16 cellular contexts compared by ENCODE assay signal in genomic region chr3:140363801-140364200, GRCh38.
DNase-seq lines count a peak whose midpoint lies in the region; ATAC-seq and TF ChIP-seq lines count a peak whose summit lies in the region.
"Had no signal": no experiment of that assay in that cellular context is flagged by ENCODE, and none has a peak within 500 bp of the region (broad histone marks: within the 10 kb centered on the region; RNA-seq: fewer than 3 reads in every experiment).

No MANE protein-coding gene starts in this region.

- no peak overlapping the region for H3K27ac ChIP-seq in cardiac muscle cell
- no peak overlapping the region for H3K27ac ChIP-seq in upper lobe of right lung
- H3K27ac ChIP-seq in CD8-positive, alpha-beta memory T cell (ENCODE audit: low read depth, low read length): no peak overlapping the region
- H3K27ac ChIP-seq: BLaER1 treated with 17β-estradiol and CSF1 and Interleukin-3, amounts not matched to agents 10 nM and 100 nM; neural progenitor cell had no signal

- no peak for ATAC-seq in Right ventricle myocardium inferior
- ATAC-seq in upper lobe of right lung: peak; percentile 21

- H3K27me3 ChIP-seq in cardiac muscle cell (no peaks in the 10 kb centered on the region), upper lobe of right lung (no peaks in the 10 kb centered on the region)
- no peaks in the 10 kb centered on the region for H3K27me3 ChIP-seq in CD8-positive, alpha-beta memory T cell (ENCODE audit: insufficient read depth, low read length, poor library complexity, severe bottlenecking)
- H3K27me3 ChIP-seq: BLaER1 treated with 17β-estradiol and CSF1 and Interleukin-3, amounts not matched to agents 10 nM and 100 nM; neural progenitor cell had no signal

- H3K4me3 ChIP-seq in cardiac muscle cell (no peak overlapping the region), upper lobe of right lung (no peak overlapping the region)
- H3K4me3 ChIP-seq in CD8-positive, alpha-beta memory T cell (ENCODE audit: low read length): no peak overlapping the region
- H3K4me3 ChIP-seq: BLaER1 treated with 17β-estradiol and CSF1 and Interleukin-3, amounts not matched to agents 10 nM and 100 nM; lung; neural progenitor cell had no signal

- DNase-seq in cardiac muscle cell (ENCODE audit: low read depth in 1 of 2, low spot score in 1 of 2) (peak; percentile 5 to 53), Right ventricle myocardium inferior (ENCODE audit: missing footprints) (no peak), NCI-H1105 treated with DMSO at 0.1 percent for 48 hours (lab: John Stamatoyannopoulos, UW) (peak; percentile 68), dermis microvascular lymphatic vessel endothelial cell (ENCODE audit: low read depth in 2 of 2) (peak; percentile 6 to 25), upper lobe of right lung (no peak), osteocyte (ENCODE audit: extremely low spot score, unreplicated experiment) (no peak), posterior vena cava (ENCODE audit: low spot score) (no peak)
- no peak for DNase-seq in CD8-positive, alpha-beta memory T cell
- DNase-seq: activated CD8-positive, alpha-beta memory T cell treated with anti-CD3 and anti-CD28 coated beads for 24 hours; activated naive CD4-positive, alpha-beta T cell treated with anti-CD3 and anti-CD28 coated beads, Interleukin-2, amount 10 ng/mL, durations not matched to agents 7 days and 5 days; GF-D8; NCI-H526 treated with DMSO at 0.1 percent for 48 hours; SHP77 treated with DMSO at 0.1 percent for 48 hours had no signal

- peaks cover 15% of the 10 kb centered on the region for H3K36me3 Mint-ChIP-seq in osteocyte (ENCODE audit: unreplicated experiment)
- no peaks in the 10 kb centered on the region for H3K36me3 Mint-ChIP-seq in CD8-positive, alpha-beta memory T cell
- H3K36me3 Mint-ChIP-seq: activated naive CD4-positive, alpha-beta T cell treated with anti-CD3 and anti-CD28 coated beads, Interleukin-2, amount 10 ng/mL, durations not matched to agents 7 days and 5 days; neural progenitor cell had no signal

- no peak overlapping the region for H3K4me3 Mint-ChIP-seq in osteocyte (ENCODE audit: unreplicated experiment)
- H3K4me3 Mint-ChIP-seq in CD8-positive, alpha-beta memory T cell: no peak overlapping the region
- H3K4me3 Mint-ChIP-seq: activated naive CD4-positive, alpha-beta T cell treated with anti-CD3 and anti-CD28 coated beads, Interleukin-2, amount 10 ng/mL, durations not matched to agents 7 days and 5 days; neural progenitor cell had no signal

- H3K9me3 Mint-ChIP-seq in osteocyte (ENCODE audit: unreplicated experiment): peaks cover 13% of the 10 kb centered on the region
- H3K9me3 Mint-ChIP-seq in CD8-positive, alpha-beta memory T cell: peaks cover 0 to 8% (median 2%) of the 10 kb centered on the region in 5 donors
- H3K9me3 Mint-ChIP-seq: activated naive CD4-positive, alpha-beta T cell treated with anti-CD3 and anti-CD28 coated beads, Interleukin-2, amount 10 ng/mL, durations not matched to agents 7 days and 5 days; neural progenitor cell had no signal

- CTCF ChIA-PET in CD8-positive, alpha-beta memory T cell (lab: Charles Lee): no interaction called here

- H3K27ac Mint-ChIP-seq in osteocyte (ENCODE audit: unreplicated experiment): no peak overlapping the region
- no peak overlapping the region for H3K27ac Mint-ChIP-seq in CD8-positive, alpha-beta memory T cell
- H3K27ac Mint-ChIP-seq: activated naive CD4-positive, alpha-beta T cell treated with anti-CD3 and anti-CD28 coated beads, Interleukin-2, amount 10 ng/mL, durations not matched to agents 7 days and 5 days; neural progenitor cell had no signal

- TF ChIP-seq CTCF in cardiac muscle cell (IDR thresholded peaks at IDR 0.05; ENCODE audit: low read depth, low read length) (no peak), upper lobe of right lung (IDR thresholded peaks at IDR 0.05) (no peak), osteocyte (IDR thresholded peaks at IDR 0.05) (no peak)

- peaks cover 20% of the 10 kb centered on the region for H3K4me1 Mint-ChIP-seq in osteocyte (ENCODE audit: unreplicated experiment)
- no peaks in the 10 kb centered on the region for H3K4me1 Mint-ChIP-seq in CD8-positive, alpha-beta memory T cell
- H3K4me1 Mint-ChIP-seq: activated naive CD4-positive, alpha-beta T cell treated with anti-CD3 and anti-CD28 coated beads, Interleukin-2, amount 10 ng/mL, durations not matched to agents 7 days and 5 days had no signal

- POLR2A ChIA-PET in CD8-positive, alpha-beta memory T cell (lab: Charles Lee): no interaction called here

- H3K4me1 ChIP-seq in cardiac muscle cell (ENCODE audit: low read depth): no peaks in the 10 kb centered on the region
- no peaks in the 10 kb centered on the region for H3K4me1 ChIP-seq in upper lobe of right lung
- H3K4me1 ChIP-seq in CD8-positive, alpha-beta memory T cell (ENCODE audit: insufficient read depth, low read length): no peaks in the 10 kb centered on the region

- no peaks in the 10 kb centered on the region for H3K27me3 Mint-ChIP-seq in osteocyte (ENCODE audit: unreplicated experiment)
- H3K27me3 Mint-ChIP-seq in CD8-positive, alpha-beta memory T cell: peaks cover 0 to 2% of the 10 kb centered on the region in 2 donors
- H3K27me3 Mint-ChIP-seq: activated naive CD4-positive, alpha-beta T cell treated with anti-CD3 and anti-CD28 coated beads, Interleukin-2, amount 10 ng/mL, durations not matched to agents 7 days and 5 days had no signal

- H3K36me3 ChIP-seq in cardiac muscle cell (no peaks in the 10 kb centered on the region), upper lobe of right lung (no peaks in the 10 kb centered on the region)
- no peaks in the 10 kb centered on the region for H3K36me3 ChIP-seq in CD8-positive, alpha-beta memory T cell (ENCODE audit: insufficient read depth, low read length)
- H3K36me3 ChIP-seq: BLaER1 treated with 17β-estradiol and CSF1 and Interleukin-3, amounts not matched to agents 10 nM and 100 nM; neural progenitor cell had no signal

- H3K9me3 ChIP-seq in cardiac muscle cell (ENCODE audit: low read depth) (no peaks in the 10 kb centered on the region), upper lobe of right lung (no peaks in the 10 kb centered on the region)
- no peaks in the 10 kb centered on the region for H3K9me3 ChIP-seq in CD8-positive, alpha-beta memory T cell (ENCODE audit: low read length)

- intact Hi-C loops in Right ventricle myocardium inferior (cut with DNase I) (loop anchor here (10.0 kb wide), 1 partner anchor 131 kb away; no protein-coding TSS in a partner anchor), upper lobe of right lung (cut with DNase I) (no loop called here), posterior vena cava (cut with DNase I) (no loop called here)

Comparison
In these comparisons a context has a peak if more than half of its experiments do, and no peak if none do; other contexts are left out.
1. DNase-seq: peak in cardiac muscle cell (2 of 2), NCI-H1105 treated with DMSO at 0.1 percent for 48 hours (single experiment) and dermis microvascular lymphatic vessel endothelial cell (2 of 2); none in Right ventricle myocardium inferior (single experiment), upper lobe of right lung (single experiment), osteocyte (single experiment), CD8-positive, alpha-beta memory T cell (0 of 5) and posterior vena cava (single experiment).